31 cellular contexts compared by ENCODE assay signal in genomic region chr10:46250898-46251856, GRCh38. TPM values are rescaled to one million over a fixed set of nuclear protein-coding genes. Genes with fewer than 3 reads are reported as not detected.
DNase-seq lines count a peak whose midpoint lies in the region; FAIRE-seq and TF ChIP-seq lines count a peak whose summit lies in the region.
"Had no signal": no experiment of that assay in that cellular context is flagged by ENCODE, and none has a peak within 500 bp of the region (broad histone marks: within the 10 kb centered on the region; RNA-seq: fewer than 3 reads in every experiment).

No MANE protein-coding gene starts in this region.

- FAIRE-seq in GM12891 (lab: Jason Lieb, UNC) = no peak
- FAIRE-seq: A204.1, endothelial cell of umbilical vein, islet of Langerhans had no signal

- intact Hi-C loops in CD4-positive, alpha-beta memory T cell (cut with micrococcal nuclease) = no loop called here
- intact Hi-C loops in sigmoid colon (cut with DNase I) = no loop called here

- no peaks in the 10 kb centered on the region for H3K9me3 Mint-ChIP-seq in CD4-positive, alpha-beta memory T cell
- H3K9me3 Mint-ChIP-seq: activated naive CD8-positive, alpha-beta T cell treated with anti-CD3 and anti-CD28 coated beads, Interleukin-2, amount 10 ng/mL, durations not matched to agents 7 days and 5 days; activated T-helper 1 cell treated with anti-CD3 and anti-CD28 coated beads, Interleukin-12 subunit alpha, Interleukin-12 subunit beta, Interleukin-2, Interleukin-4 antibody, amounts not matched to agents 30 ng/mL and 10 ng/mL and 1 ng/mL, durations not matched to agents 14 hours and 24 hours and 36 hours; mesothelial cell of epicardium; naive B cell had no signal

- no peak overlapping the region for H3K4me3 ChIP-seq in CD4-positive, alpha-beta memory T cell (ENCODE audit: low read length in 2 of 2)
- no peak overlapping the region for H3K4me3 ChIP-seq in sigmoid colon
- H3K4me3 ChIP-seq: SJSA1, thyroid gland had no signal

- no peak overlapping the region for H3K27ac ChIP-seq in CD4-positive, alpha-beta memory T cell (ENCODE audit: low read depth, low read length)
- H3K27ac ChIP-seq in sigmoid colon = no peak overlapping the region
- H3K27ac ChIP-seq: KMS-11, SJSA1, thyroid gland had no signal

- H3K4me3 Mint-ChIP-seq in CD4-positive, alpha-beta memory T cell = no peak overlapping the region
- H3K4me3 Mint-ChIP-seq: activated naive CD8-positive, alpha-beta T cell treated with anti-CD3 and anti-CD28 coated beads, Interleukin-2, amount 10 ng/mL, durations not matched to agents 7 days and 5 days; activated T-helper 1 cell treated with anti-CD3 and anti-CD28 coated beads, Interleukin-12 subunit alpha, Interleukin-12 subunit beta, Interleukin-2, Interleukin-4 antibody, amounts not matched to agents 30 ng/mL and 10 ng/mL and 1 ng/mL, durations not matched to agents 14 hours and 24 hours and 36 hours; mesothelial cell of epicardium; naive B cell had no signal

- H3K27me3 Mint-ChIP-seq in CD4-positive, alpha-beta memory T cell = no peaks in the 10 kb centered on the region
- H3K27me3 Mint-ChIP-seq: activated naive CD8-positive, alpha-beta T cell treated with anti-CD3 and anti-CD28 coated beads, Interleukin-2, amount 10 ng/mL, durations not matched to agents 7 days and 5 days; naive B cell had no signal

- H3K4me1 Mint-ChIP-seq in CD4-positive, alpha-beta memory T cell = peaks cover 5 to 18% (median 11%) of the 10 kb centered on the region in 4 donors

- no peaks in the 10 kb centered on the region for H3K9me3 ChIP-seq in CD4-positive, alpha-beta memory T cell (ENCODE audit: control insufficient read depth in 1 of 2, low read length in 2 of 2)
- H3K9me3 ChIP-seq in sigmoid colon = no peaks in the 10 kb centered on the region
- H3K9me3 ChIP-seq: SJSA1, thyroid gland had no signal

- H3K36me3 ChIP-seq in CD4-positive, alpha-beta memory T cell (ENCODE audit: insufficient read depth, low read length) = peaks cover 50% of the 10 kb centered on the region
- H3K36me3 ChIP-seq in sigmoid colon = no peaks in the 10 kb centered on the region
- H3K36me3 ChIP-seq: SJSA1, thyroid gland had no signal

- CTCF ChIA-PET in CD4-positive, alpha-beta memory T cell (lab: Charles Lee; ENCODE audit: partially characterized antibody) = no interaction called here

- peaks cover 3 to 56% of the 10 kb centered on the region in 2 donors for H3K36me3 Mint-ChIP-seq in CD4-positive, alpha-beta memory T cell
- H3K36me3 Mint-ChIP-seq: activated naive CD8-positive, alpha-beta T cell treated with anti-CD3 and anti-CD28 coated beads, Interleukin-2, amount 10 ng/mL, durations not matched to agents 7 days and 5 days; mesothelial cell of epicardium; naive B cell had no signal

- 83 to 84% methylated on average over 9 of the region's 9 CpGs for WGBS in sigmoid colon, 2 donors

- peak; percentile 36 for DNase-seq in activated CD8-positive, alpha-beta memory T cell treated with anti-CD3 and anti-CD28 coated beads, Interleukin-2, amount 50 U/mL, for 48 hours
- DNase-seq in activated CD8-positive, alpha-beta memory T cell treated with anti-CD3 and anti-CD28 coated beads, Interleukin-2, amount 50 U/mL, for 4 hours = no peak
- DNase-seq in CD4-positive, alpha-beta memory T cell = peak in 1 of 5 donors; percentile 31
- DNase-seq in ecto neural progenitor cell (ENCODE audit: low spot score) (peak; percentile 29), sigmoid colon (peak; percentile 62), erythroblast (lab: John Stamatoyannopoulos, UW) (no peak), GM12891 (ENCODE audit: insufficient read length, low spot score) (no peak), Kasumi-1 (lab: John Stamatoyannopoulos, UW) (no peak)
- DNase-seq: activated naive CD8-positive, alpha-beta T cell treated with anti-CD3 and anti-CD28 coated beads, Interleukin-2, amount 10 ng/mL, durations not matched to agents 7 days and 5 days; central memory CD4-positive, alpha-beta T cell; dermis blood vessel endothelial cell; H7; naive B cell; NCI-H1436; NCI-H2081 treated with DMSO at 0.1 percent for 48 hours; NCI-H345; NCI-H748 treated with DMSO at 0.1 percent for 48 hours; nucleus accumbens; stimulated activated naive CD8-positive, alpha-beta T cell treated with anti-CD3 and anti-CD28 coated beads, Interleukin-15, Interleukin-2, amounts not matched to agents 100 U/mL and 50 U/mL, for 24 hours had no signal

- TF ChIP-seq POLR2A in sigmoid colon (IDR thresholded peaks at IDR 0.05) (no peak), erythroblast (IDR thresholded peaks at IDR 0.05; ENCODE audit: low read length) (no peak), GM12891 (IDR thresholded peaks at IDR 0.05; ENCODE audit: low read depth, low read length) (no peak)

- peaks cover under 1% of the 10 kb centered on the region for H3K4me1 ChIP-seq in CD4-positive, alpha-beta memory T cell (ENCODE audit: insufficient read depth, low read length)
- H3K4me1 ChIP-seq in sigmoid colon = no peaks in the 10 kb centered on the region
- H3K4me1 ChIP-seq: thyroid gland had no signal

- no peaks in the 10 kb centered on the region for H3K27me3 ChIP-seq in CD4-positive, alpha-beta memory T cell (ENCODE audit: insufficient read depth, low read length)
- H3K27me3 ChIP-seq in sigmoid colon = no peaks in the 10 kb centered on the region
- H3K27me3 ChIP-seq: SJSA1, thyroid gland had no signal

- TF ChIP-seq CTCF in sigmoid colon (IDR thresholded peaks at IDR 0.05) = no peak

- no peak for TF ChIP-seq EP300 in sigmoid colon (IDR thresholded peaks at IDR 0.05)

- POLR2A ChIA-PET in CD4-positive, alpha-beta memory T cell (lab: Charles Lee; ENCODE audit: partially characterized antibody) = no interaction called here

- H3K27ac Mint-ChIP-seq in CD4-positive, alpha-beta memory T cell = peak overlapping the region in 4 of 7 donors; percentile 46 to 57 (median 50)
- H3K27ac Mint-ChIP-seq: activated naive CD8-positive, alpha-beta T cell treated with anti-CD3 and anti-CD28 coated beads, Interleukin-2, amount 10 ng/mL, durations not matched to agents 7 days and 5 days; activated T-helper 1 cell treated with anti-CD3 and anti-CD28 coated beads, Interleukin-12 subunit alpha, Interleukin-12 subunit beta, Interleukin-2, Interleukin-4 antibody, amounts not matched to agents 30 ng/mL and 10 ng/mL and 1 ng/mL, durations not matched to agents 14 hours and 24 hours and 36 hours; mesothelial cell of epicardium had no signal

TF ChIP-seq in GM12891, 5 proteins besides CTCF, POLR2A, EP300 and RAD21:
- TF ChIP-seq POLR2AphosphoS5 (IDR thresholded peaks at IDR 0.05; ENCODE audit: low read depth, low read length) = no peak
- no peak for TF ChIP-seq SPI1 (IDR thresholded peaks at IDR 0.05; ENCODE audit: low read depth, low read length)
- TF ChIP-seq POU2F2 (IDR thresholded peaks at IDR 0.05; ENCODE audit: low read depth, low read length) = no peak
- TF ChIP-seq TAF1 (IDR thresholded peaks at IDR 0.05; ENCODE audit: low read depth, low read length) = no peak
- no peak for TF ChIP-seq PAX5 (IDR thresholded peaks at IDR 0.05; ENCODE audit: insufficient read depth, low read length, severe bottlenecking)

RNA-seq across cellular contexts. Expression of gene ANTXRL, which starts 35.6 kb away (rescaled TPM):
- total RNA-seq in CD4-positive, alpha-beta memory T cell = not detected
- not detected for polyA plus RNA-seq in CD4-positive, alpha-beta memory T cell
- total RNA-seq in sigmoid colon = not detected
- not detected for polyA plus RNA-seq in sigmoid colon
- polyA plus RNA-seq in GM12891 (2012; ENCODE audit: low read depth, missing spikeins) = not detected
- total RNA-seq: activated CD8-positive, alpha-beta memory T cell treated with anti-CD3 and anti-CD28 coated beads for 36 hours; activated naive CD8-positive, alpha-beta T cell treated with anti-CD3 and anti-CD28 coated beads, Interleukin-2, amount 10 ng/mL, durations not matched to agents 7 days and 5 days; activated T-helper 1 cell treated with anti-CD3 and anti-CD28 coated beads, Interleukin-12 subunit alpha, Interleukin-12 subunit beta, Interleukin-2, Interleukin-4 antibody, amounts not matched to agents 30 ng/mL and 10 ng/mL and 1 ng/mL, durations not matched to agents 14 hours and 24 hours and 36 hours; dermis blood vessel endothelial cell; endothelial cell of umbilical vein; glomerular endothelial cell; H7; left ventricle myocardium superior; mesothelial cell of epicardium; pulmonary artery endothelial cell; SJSA1; thyroid gland had no signal
- polyA plus RNA-seq: endothelial cell of umbilical vein had no signal

Comparison
In these comparisons a context has a peak if more than half of its experiments do, and no peak if none do; other contexts are left out.
1. DNase-seq: peak in activated CD8-positive, alpha-beta memory T cell treated with anti-CD3 and anti-CD28 coated beads, Interleukin-2, amount 50 U/mL, for 48 hours (single experiment), ecto neural progenitor cell (single experiment) and sigmoid colon (single experiment); none in activated CD8-positive, alpha-beta memory T cell treated with anti-CD3 and anti-CD28 coated beads, Interleukin-2, amount 50 U/mL, for 4 hours (single experiment), erythroblast (0 of 2), GM12891 (single experiment) and Kasumi-1 (0 of 2).